ENCODE assay signal across 8 cellular contexts in the genomic region with DNA sequence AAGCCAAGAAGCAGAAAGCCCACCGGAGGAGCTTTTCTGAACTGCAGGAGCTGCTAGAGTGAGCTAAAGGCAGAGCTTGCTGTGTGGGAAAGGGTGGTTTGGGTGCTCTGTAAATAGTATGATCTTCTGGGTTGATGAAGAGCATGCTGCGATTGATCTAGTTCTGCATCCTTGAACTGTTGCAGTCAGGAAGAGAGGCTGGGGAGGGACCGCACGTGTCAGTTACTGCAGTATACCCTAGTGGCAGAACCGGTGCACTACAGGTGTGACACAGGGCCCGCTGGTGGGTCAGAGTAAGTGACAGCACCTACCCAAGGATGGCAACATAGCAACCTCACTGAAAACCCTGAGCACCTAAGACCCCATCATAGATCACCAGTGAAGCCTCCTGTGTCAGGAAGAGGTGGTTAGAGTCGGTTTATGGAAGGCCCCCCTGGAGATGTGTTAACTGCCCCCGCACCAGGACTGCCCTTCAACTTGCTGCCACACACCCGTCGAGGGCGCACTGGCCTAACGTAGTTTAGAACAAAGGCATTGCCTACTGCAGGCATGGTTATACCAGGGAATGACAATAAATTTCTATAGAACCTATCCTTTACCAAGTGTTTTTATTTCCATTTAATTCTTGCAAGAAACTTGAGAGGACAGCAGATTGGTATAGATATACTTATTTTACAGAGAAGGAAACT.
A peak's percentile ranks its signal among the peaks of the same experiment; 100 is the strongest.
DNase-seq lines count a peak whose midpoint lies in the region; ATAC-seq, FAIRE-seq and TF ChIP-seq lines count a peak whose summit lies in the region.

No MANE protein-coding gene starts in this region.

- FAIRE-seq in small intestine (lab: Jason Lieb, UNC), result no peak

- H3K9me3 ChIP-seq in left ventricle myocardium inferior (replicated peaks), result no peaks in the 10 kb centered on the region
- H3K9me3 ChIP-seq in small intestine (ENCODE audit: control insufficient read depth, low read depth), result no peaks in the 10 kb centered on the region

- peak; percentile 49 for TF ChIP-seq CTCF in left ventricle myocardium inferior (IDR thresholded peaks at IDR 0.05; ENCODE audit: borderline replicate concordance)
- 0 out of 2 replicates have a peak, but pooled peaks have one; percentile 18 for TF ChIP-seq CTCF in VCaP (conservative IDR thresholded peaks at IDR 0.05)
- peak in 34 of 56 donors; percentile 9 to 54 (median 28) for TF ChIP-seq CTCF in dorsolateral prefrontal cortex (IDR thresholded peaks at IDR 0.05 in 54 of 56, conservative IDR thresholded peaks at IDR 0.05 in 2 of 56; ENCODE audit: low read depth in 1 of 56, partially characterized antibody in 56 of 56)

- DNase-seq in left ventricle myocardium inferior (no peak), left cardiac atrium (no peak), dorsolateral prefrontal cortex (peak in 1 of 10 donors; percentile 19), small intestine (peak; percentile 5), NCI-H187 treated with DMSO at 0.1 percent for 48 hours (lab: John Stamatoyannopoulos, UW) (no peak), COLO829 (ENCODE audit: low spot score) (no peak)

- intact Hi-C loops in left ventricle myocardium inferior (cut with micrococcal nuclease) (no loop called here), left cardiac atrium (cut with DNase I) (no loop called here), dorsolateral prefrontal cortex (cut with DNase I) (no loop called here)

- H3K4me1 ChIP-seq in left ventricle myocardium inferior (peaks cover 6% of the 10 kb centered on the region), small intestine (ENCODE audit: control insufficient read depth in 2 of 2, insufficient read depth in 1 of 2, low read depth in 1 of 2, low read length in 1 of 2) (no peaks in the 10 kb centered on the region)

- ATAC-seq in left cardiac atrium, result no peak
- ATAC-seq in HG03460 (IDR thresholded peaks at IDR 0.05; ENCODE audit: unreplicated experiment), result peak; percentile 74

- H3K4me3 ChIP-seq in left ventricle myocardium inferior, result no peak overlapping the region
- H3K4me3 ChIP-seq in dorsolateral prefrontal cortex, result no peak overlapping the region
- H3K4me3 ChIP-seq in small intestine (ENCODE audit: low read depth in 1 of 2, low read length in 2 of 2), result no peak overlapping the region

- H3K27me3 ChIP-seq in left ventricle myocardium inferior (ENCODE audit: low read depth) (peaks cover 28% of the 10 kb centered on the region), dorsolateral prefrontal cortex (peaks cover 0 to 9% (median 0%) of the 10 kb centered on the region in 45 donors), small intestine (ENCODE audit: control insufficient read depth in 2 of 2, insufficient read depth in 2 of 2, low read length in 2 of 2) (peaks cover 0 to 4% of the 10 kb centered on the region in 2 donors)

- WGBS in small intestine, 3 donors, result 48 to 52% (median 52%) methylated on average over 12 of the region's 12 CpGs

- H3K27ac ChIP-seq in left ventricle myocardium inferior (replicated peaks), result no peak overlapping the region
- no peak overlapping the region for H3K27ac ChIP-seq in VCaP
- no peak overlapping the region for H3K27ac ChIP-seq in dorsolateral prefrontal cortex
- H3K27ac ChIP-seq in small intestine (ENCODE audit: low read depth in 1 of 2, low read length in 1 of 2), result no peak overlapping the region

- H3K36me3 ChIP-seq in left ventricle myocardium inferior (no peaks in the 10 kb centered on the region), small intestine (ENCODE audit: control insufficient read depth in 2 of 2, insufficient read depth in 2 of 2, low read length in 2 of 2) (no peaks in the 10 kb centered on the region)
